ENCODE assay signal across 27 cellular contexts in the genomic region with DNA sequence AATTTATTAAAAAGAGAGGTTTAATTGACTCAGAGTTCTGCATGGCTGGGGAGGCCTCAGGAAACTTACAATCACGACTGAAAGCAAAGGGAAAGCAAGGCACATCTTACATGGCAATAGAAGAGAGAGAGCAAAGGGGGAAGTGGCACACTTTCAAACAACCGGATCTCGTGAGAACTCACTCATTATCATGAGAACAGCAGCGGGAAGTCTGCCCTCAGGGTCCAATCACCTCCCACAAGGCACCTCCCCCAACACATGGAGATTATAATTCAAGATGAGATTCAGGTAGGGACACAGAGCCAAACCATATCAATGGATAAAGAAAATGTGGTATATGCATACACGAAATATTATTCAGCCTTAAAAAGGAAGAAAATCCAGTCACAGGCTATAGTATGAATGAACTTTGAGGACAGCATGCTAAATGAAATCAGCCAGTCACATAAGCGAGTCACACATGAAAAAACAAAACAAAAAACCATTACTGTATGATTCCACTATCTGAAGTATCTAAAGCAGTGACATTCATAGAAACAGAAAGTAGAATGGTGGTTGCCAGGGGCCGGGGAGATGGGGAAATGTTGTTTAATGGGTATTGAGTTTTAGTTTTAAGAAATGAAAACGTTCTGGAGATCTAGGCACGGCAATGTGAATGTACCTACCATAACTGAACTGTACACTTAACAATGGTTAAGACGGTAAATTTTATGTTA.
A peak's percentile ranks its signal among the peaks of the same experiment; 100 is the strongest.
DNase-seq lines count a peak whose midpoint lies in the region; ATAC-seq, FAIRE-seq and TF ChIP-seq lines count a peak whose summit lies in the region.
"Had no signal": no experiment of that assay in that cellular context is flagged by ENCODE, and none has a peak within 500 bp of the region (broad histone marks: within the 10 kb centered on the region; RNA-seq: fewer than 3 reads in every experiment).

No MANE protein-coding gene starts in this region.

- H3K27ac ChIP-seq in A549, result no peak overlapping the region
- H3K27ac ChIP-seq: gastroesophageal sphincter, PC-9, SJCRH30, skin epidermis had no signal

- no peak for TF ChIP-seq RAD21 in A549 (conservative IDR thresholded peaks at IDR 0.05 in 1 of 2, IDR thresholded peaks at IDR 0.05 in 1 of 2)

- DNase-seq in activated CD4-positive, alpha-beta T cell treated with anti-CD3 and anti-CD28 coated beads for 36 hours, result peak; percentile 42
- DNase-seq in activated CD4-positive, alpha-beta T cell treated with anti-CD3 and anti-CD28 coated beads for 1 hour, result no peak
- DNase-seq in A549 (ENCODE audit: low read depth in 1 of 2, low spot score in 1 of 2) (no peak), NCI-H526 treated with DMSO at 0.1 percent for 48 hours (lab: John Stamatoyannopoulos, UW) (no peak), NCI-H748 treated with DMSO at 0.1 percent for 48 hours (lab: John Stamatoyannopoulos, UW) (no peak)
- DNase-seq: activated effector memory CD4-positive, alpha-beta T cell treated with anti-CD3 and anti-CD28 coated beads, Interleukin-2, amount 50 U/mL, for 16 hours; amygdala; cortex of kidney; GOT3; kidney glomerular epithelial cell; MG63; NCI-H1436; NCI-H2107; NCI-H446 treated with DMSO at 0.1 percent for 48 hours; PC-9; SJCRH30; stimulated activated CD4-positive, alpha-beta T cell treated with anti-CD3 and anti-CD28 coated beads, Interleukin-2, amount 100 ng/mL, for 48 hours; trophoblast cell had no signal

- 19% methylated on average over 10 of the region's 10 CpGs for WGBS in A549 (ENCODE audit: missing lambda C conversion rate)

- no peak for TF ChIP-seq CTCF in A549 (IDR thresholded peaks at IDR 0.05)

- 0 out of 3 replicates have a peak, but pooled peaks cover 3% of the 10 kb centered on the region for H3K4me1 ChIP-seq in A549

- CTCF ChIA-PET in activated CD4-positive, alpha-beta T cell treated with anti-CD3 and anti-CD28 coated beads for 36 hours (lab: Charles Lee), result interaction anchor here (0.6 kb wide), 1 partner anchor 339 kb away, joined by 4 read pairs; no protein-coding TSS in a partner anchor
- CTCF ChIA-PET in A549 (lab: Yijun Ruan, JAX), result interaction anchor here (0.9 to 1.6 kb wide), 2 partner anchors 24 to 234 kb away, joined by 3 read pairs; no protein-coding TSS in a partner anchor

- no peaks in the 10 kb centered on the region for H3K36me3 Mint-ChIP-seq in activated CD4-positive, alpha-beta T cell treated with anti-CD3 and anti-CD28 coated beads for 36 hours (ENCODE audit: low read depth)
- H3K36me3 Mint-ChIP-seq in activated T-helper 17 cell treated with anti-CD3 and anti-CD28 coated beads, Interleukin-2, amount 50 U/mL, for 72 hours (ENCODE audit: low read depth), result no peaks in the 10 kb centered on the region
- H3K36me3 Mint-ChIP-seq: IgD-negative memory B cell had no signal

- peaks cover 6% of the 10 kb centered on the region; the same call in 2 of the 3 replicates for H3K9me3 ChIP-seq in A549
- H3K9me3 ChIP-seq: gastroesophageal sphincter, MG63 had no signal

- FAIRE-seq in A549 (lab: Jason Lieb, UNC), result no peak
- FAIRE-seq: A204.1 had no signal

- no peak for TF ChIP-seq POLR2A in A549 (IDR thresholded peaks at IDR 0.05; ENCODE audit: low read length)

- peaks cover 10% of the 10 kb centered on the region for H3K4me1 Mint-ChIP-seq in activated CD4-positive, alpha-beta T cell treated with anti-CD3 and anti-CD28 coated beads for 36 hours
- no peaks in the 10 kb centered on the region for H3K4me1 Mint-ChIP-seq in activated T-helper 17 cell treated with anti-CD3 and anti-CD28 coated beads, Interleukin-2, amount 50 U/mL, for 72 hours
- H3K4me1 Mint-ChIP-seq: IgD-negative memory B cell had no signal

- no peaks in the 10 kb centered on the region for H3K9me3 Mint-ChIP-seq in activated CD4-positive, alpha-beta T cell treated with anti-CD3 and anti-CD28 coated beads for 36 hours (ENCODE audit: low read depth)
- H3K9me3 Mint-ChIP-seq in activated T-helper 17 cell treated with anti-CD3 and anti-CD28 coated beads, Interleukin-2, amount 50 U/mL, for 72 hours, result no peaks in the 10 kb centered on the region
- H3K9me3 Mint-ChIP-seq: T-helper 1 cell treated with Interleukin-12 subunit alpha and Interleukin-12 subunit beta and Interleukin-4 antibody, amounts not matched to agents 30 μg/mL and 1 μg/mL, for 36 hours had no signal

- intact Hi-C loops in activated CD4-positive, alpha-beta T cell treated with anti-CD3 and anti-CD28 coated beads for 36 hours (cut with DNase I, micrococcal nuclease), result no loop called here

- POLR2A ChIA-PET in activated CD4-positive, alpha-beta T cell treated with anti-CD3 and anti-CD28 coated beads for 36 hours (lab: Charles Lee), result no interaction called here
- POLR2A ChIA-PET in A549 (lab: Yijun Ruan, JAX), result no interaction called here

- peak; percentile 86 for ATAC-seq in activated CD4-positive, alpha-beta T cell treated with anti-CD3 and anti-CD28 coated beads for 36 hours
- ATAC-seq in A549 (no peak), HG02884 (IDR thresholded peaks at IDR 0.05; ENCODE audit: unreplicated experiment) (peak; percentile 54), GM21390 (IDR thresholded peaks at IDR 0.05; ENCODE audit: unreplicated experiment) (no peak)
- peak; percentile 87 for ATAC-seq in activated T-helper 17 cell treated with anti-CD3 and anti-CD28 coated beads, Interleukin-2, amount 50 U/mL, for 72 hours (replicated peaks)
- ATAC-seq: gastroesophageal sphincter had no signal

- no peak for TF ChIP-seq EP300 in A549 (IDR thresholded peaks at IDR 0.05)

- peak overlapping the region; percentile 28; the same call in 1 of the 3 replicates for H3K4me2 ChIP-seq in A549
- H3K4me2 ChIP-seq: PC-9 had no signal

- no peak overlapping the region for H3K4me3 ChIP-seq in A549
- H3K4me3 ChIP-seq: gastroesophageal sphincter, lung, MG63, PC-9, SJCRH30, skin epidermis had no signal

- H3K4me3 Mint-ChIP-seq in activated CD4-positive, alpha-beta T cell treated with anti-CD3 and anti-CD28 coated beads for 36 hours, result no peak overlapping the region
- peak overlapping the region; percentile 10 for H3K4me3 Mint-ChIP-seq in activated T-helper 17 cell treated with anti-CD3 and anti-CD28 coated beads, Interleukin-2, amount 50 U/mL, for 72 hours
- H3K4me3 Mint-ChIP-seq: IgD-negative memory B cell; T-helper 1 cell treated with Interleukin-12 subunit alpha and Interleukin-12 subunit beta and Interleukin-4 antibody, amounts not matched to agents 30 μg/mL and 1 μg/mL, for 36 hours had no signal

- no peak overlapping the region for H3K27ac Mint-ChIP-seq in activated CD4-positive, alpha-beta T cell treated with anti-CD3 and anti-CD28 coated beads for 36 hours
- no peak overlapping the region for H3K27ac Mint-ChIP-seq in activated T-helper 17 cell treated with anti-CD3 and anti-CD28 coated beads, Interleukin-2, amount 50 U/mL, for 72 hours
- H3K27ac Mint-ChIP-seq: IgD-negative memory B cell; T-helper 1 cell treated with Interleukin-12 subunit alpha and Interleukin-12 subunit beta and Interleukin-4 antibody, amounts not matched to agents 30 μg/mL and 1 μg/mL, for 36 hours had no signal

- no peaks in the 10 kb centered on the region for H3K27me3 Mint-ChIP-seq in activated CD4-positive, alpha-beta T cell treated with anti-CD3 and anti-CD28 coated beads for 36 hours
- H3K27me3 Mint-ChIP-seq in activated T-helper 17 cell treated with anti-CD3 and anti-CD28 coated beads, Interleukin-2, amount 50 U/mL, for 72 hours, result no peaks in the 10 kb centered on the region

TF ChIP-seq in A549, 52 proteins besides CTCF, POLR2A, EP300 and RAD21 (continues in another document):
- TF ChIP-seq SMC3 (IDR thresholded peaks at IDR 0.05), result no peak
- TF ChIP-seq CBX2 (IDR thresholded peaks at IDR 0.05; ENCODE audit: borderline replicate concordance, low read depth), result no peak
- TF ChIP-seq, protein P1, sequence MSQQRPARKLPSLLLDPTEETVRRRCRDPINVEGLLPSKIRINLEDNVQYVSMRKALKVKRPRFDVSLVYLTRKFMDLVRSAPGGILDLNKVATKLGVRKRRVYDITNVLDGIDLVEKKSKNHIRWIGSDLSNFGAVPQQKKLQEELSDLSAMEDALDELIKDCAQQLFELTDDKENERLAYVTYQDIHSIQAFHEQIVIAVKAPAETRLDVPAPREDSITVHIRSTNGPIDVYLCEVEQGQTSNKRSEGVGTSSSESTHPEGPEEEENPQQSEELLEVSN (IDR thresholded peaks at IDR 0.05; ENCODE audit: borderline replicate concordance, low read depth), result no peak
- TF ChIP-seq FOSB (CRISPR knock-in tag; IDR thresholded peaks at IDR 0.05), result no peak
- no peak for TF ChIP-seq TFCP2L1 (CRISPR knock-in tag; IDR thresholded peaks at IDR 0.05)
- TF ChIP-seq, protein P2, sequence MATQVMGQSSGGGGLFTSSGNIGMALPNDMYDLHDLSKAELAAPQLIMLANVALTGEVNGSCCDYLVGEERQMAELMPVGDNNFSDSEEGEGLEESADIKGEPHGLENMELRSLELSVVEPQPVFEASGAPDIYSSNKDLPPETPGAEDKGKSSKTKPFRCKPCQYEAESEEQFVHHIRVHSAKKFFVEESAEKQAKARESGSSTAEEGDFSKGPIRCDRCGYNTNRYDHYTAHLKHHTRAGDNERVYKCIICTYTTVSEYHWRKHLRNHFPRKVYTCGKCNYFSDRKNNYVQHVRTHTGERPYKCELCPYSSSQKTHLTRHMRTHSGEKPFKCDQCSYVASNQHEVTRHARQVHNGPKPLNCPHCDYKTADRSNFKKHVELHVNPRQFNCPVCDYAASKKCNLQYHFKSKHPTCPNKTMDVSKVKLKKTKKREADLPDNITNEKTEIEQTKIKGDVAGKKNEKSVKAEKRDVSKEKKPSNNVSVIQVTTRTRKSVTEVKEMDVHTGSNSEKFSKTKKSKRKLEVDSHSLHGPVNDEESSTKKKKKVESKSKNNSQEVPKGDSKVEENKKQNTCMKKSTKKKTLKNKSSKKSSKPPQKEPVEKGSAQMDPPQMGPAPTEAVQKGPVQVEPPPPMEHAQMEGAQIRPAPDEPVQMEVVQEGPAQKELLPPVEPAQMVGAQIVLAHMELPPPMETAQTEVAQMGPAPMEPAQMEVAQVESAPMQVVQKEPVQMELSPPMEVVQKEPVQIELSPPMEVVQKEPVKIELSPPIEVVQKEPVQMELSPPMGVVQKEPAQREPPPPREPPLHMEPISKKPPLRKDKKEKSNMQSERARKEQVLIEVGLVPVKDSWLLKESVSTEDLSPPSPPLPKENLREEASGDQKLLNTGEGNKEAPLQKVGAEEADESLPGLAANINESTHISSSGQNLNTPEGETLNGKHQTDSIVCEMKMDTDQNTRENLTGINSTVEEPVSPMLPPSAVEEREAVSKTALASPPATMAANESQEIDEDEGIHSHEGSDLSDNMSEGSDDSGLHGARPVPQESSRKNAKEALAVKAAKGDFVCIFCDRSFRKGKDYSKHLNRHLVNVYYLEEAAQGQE (IDR thresholded peaks at IDR 0.05), result no peak
- TF ChIP-seq NFE2L2 (conservative IDR thresholded peaks at IDR 0.05; ENCODE audit: low read length), result no peak
- TF ChIP-seq, protein P3, sequence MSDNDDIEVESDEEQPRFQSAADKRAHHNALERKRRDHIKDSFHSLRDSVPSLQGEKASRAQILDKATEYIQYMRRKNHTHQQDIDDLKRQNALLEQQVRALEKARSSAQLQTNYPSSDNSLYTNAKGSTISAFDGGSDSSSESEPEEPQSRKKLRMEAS (IDR thresholded peaks at IDR 0.05), result no peak
- no peak for TF ChIP-seq JUN (IDR thresholded peaks at IDR 0.05)
- TF ChIP-seq RFX5 (IDR thresholded peaks at IDR 0.05), result no peak
- no peak for TF ChIP-seq CBX8 (IDR thresholded peaks at IDR 0.05)
- no peak for TF ChIP-seq CHD2 (IDR thresholded peaks at IDR 0.05; ENCODE audit: low read length, partially characterized antibody)

Comparison
In these comparisons a context has a peak if more than half of its experiments do, and no peak if none do; other contexts are left out.
1. ATAC-seq: peak in activated CD4-positive, alpha-beta T cell treated with anti-CD3 and anti-CD28 coated beads for 36 hours (single experiment), HG02884 (single experiment) and activated T-helper 17 cell treated with anti-CD3 and anti-CD28 coated beads, Interleukin-2, amount 50 U/mL, for 72 hours (single experiment); none in A549 (0 of 2) and GM21390 (single experiment).